In genomic region chr12:1830981-1831930, GRCh38 we compare ENCODE assay signal across 9 cellular contexts. TPM values are rescaled to one million over a fixed set of nuclear protein-coding genes. Genes with fewer than 3 reads are reported as not detected.
DNase-seq lines count a peak whose midpoint lies in the region; ATAC-seq and TF ChIP-seq lines count a peak whose summit lies in the region.
"Had no signal": no experiment of that assay in that cellular context is flagged by ENCODE, and none has a peak within 500 bp of the region (broad histone marks: within the 10 kb centered on the region; RNA-seq: fewer than 3 reads in every experiment).

No MANE protein-coding gene starts in this region.

- H3K27ac ChIP-seq in RWPE1 = no peak overlapping the region
- H3K27ac ChIP-seq: HL-60 had no signal

- CTCF ChIA-PET in RWPE1 (lab: Yijun Ruan, JAX) = interaction anchor here (1.2 kb wide), 1 partner anchor 109 kb away, joined by 3 read pairs; no protein-coding TSS in a partner anchor

- intact Hi-C loops in posterior vena cava (cut with DNase I) = no loop called here

- no peak overlapping the region for H3K4me3 ChIP-seq in fibroblast of villous mesenchyme (ENCODE audit: low read depth, low read length)

- in situ Hi-C loops in GM13977 (cut with MboI; ENCODE audit: low pct_unique_long_range_greater_than_20kb, low sequenced_read_pairs, unreplicated experiment) = no loop called here

- ATAC-seq in HG02852 (IDR thresholded peaks at IDR 0.05; ENCODE audit: unreplicated experiment) (no peak), HG02870 (IDR thresholded peaks at IDR 0.05; ENCODE audit: unreplicated experiment) (no peak), HG02623 (IDR thresholded peaks at IDR 0.05; ENCODE audit: unreplicated experiment) (no peak)

- POLR2A ChIA-PET in RWPE1 (lab: Yijun Ruan, JAX; ENCODE audit: low non-redundant PET) = no interaction called here

- TF ChIP-seq CTCF in GM13977 (IDR thresholded peaks at IDR 0.05; ENCODE audit: extremely low read depth, insufficient read depth, missing control alignments) (no peak), RWPE1 (conservative IDR thresholded peaks at IDR 0.05; ENCODE audit: low read depth) (no peak), fibroblast of villous mesenchyme (IDR thresholded peaks at IDR 0.05; ENCODE audit: insufficient read depth, low read depth, low read length) (no peak)

- DNase-seq in GM13977 (ENCODE audit: low spot score) (peak; percentile 69), RWPE1 (ENCODE audit: low spot score) (peak; percentile 70), fibroblast of villous mesenchyme (ENCODE audit: low read depth) (peak; percentile 55), posterior vena cava (ENCODE audit: low spot score) (peak; percentile 77), SW480 (ENCODE audit: low spot score) (no peak)

RNA-seq across cellular contexts. Expression of gene LRTM2, which starts 10.9 kb away (rescaled TPM):
- total RNA-seq in fibroblast of villous mesenchyme (not detected in 2 replicates), posterior vena cava (not detected)
